1 cellular context compared by ENCODE assay signal in genomic region chr3:128551464-128551863, GRCh38.
TF ChIP-seq lines count a peak whose summit lies in the region.

No MANE protein-coding gene starts in this region.

TF ChIP-seq in IMR-90, 13 proteins besides CTCF, POLR2A, EP300 and RAD21 (continued from another document):
- TF ChIP-seq RCOR1 (IDR thresholded peaks at IDR 0.05; ENCODE audit: insufficient replicate concordance, low read length) (no peak), CEBPB (IDR thresholded peaks at IDR 0.05; ENCODE audit: low read depth, low read length) (no peak)
